ENCODE assay signal across 1 cellular context in the genomic region with DNA sequence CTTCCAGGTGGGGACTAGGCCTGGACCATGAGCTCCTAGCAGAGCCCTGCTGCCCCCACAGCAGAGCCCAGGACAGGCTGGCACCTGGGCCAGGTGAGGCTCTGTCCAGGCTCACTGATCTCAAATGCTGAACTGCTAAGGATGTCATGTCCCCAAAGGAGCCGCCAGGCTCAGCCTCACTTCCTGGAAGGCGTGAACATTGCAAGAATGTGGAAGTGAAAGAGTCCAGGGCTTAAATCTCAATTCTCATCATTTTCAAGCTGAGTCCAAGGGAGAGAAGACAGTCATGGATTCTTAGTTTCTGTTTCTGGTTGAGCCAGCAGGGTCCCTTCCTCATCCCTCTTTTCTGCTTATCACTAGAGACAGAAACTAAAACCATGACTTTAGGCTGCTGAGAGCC.
TF ChIP-seq lines count a peak whose summit lies in the region.

No MANE protein-coding gene starts in this region.

TF ChIP-seq in GM12878, 131 proteins besides CTCF, POLR2A, EP300 and RAD21:
- TF ChIP-seq IKZF1 (conservative IDR thresholded peaks at IDR 0.05) (peak; percentile 30; the same call in 1 of the 2 replicates), IRF4 (IDR thresholded peaks at IDR 0.05; ENCODE audit: low read depth, low read length) (0 out of 2 replicates have a peak, but pooled peaks have one; percentile 18), EED (IDR thresholded peaks at IDR 0.05; ENCODE audit: low read depth) (0 out of 2 replicates have a peak, but pooled peaks have one; percentile 30), FOS (IDR thresholded peaks at IDR 0.05; ENCODE audit: borderline replicate concordance, extremely low read depth, insufficient read length) (no peak), LARP7 (IDR thresholded peaks at IDR 0.05) (no peak), SPI1 (IDR thresholded peaks at IDR 0.05; ENCODE audit: borderline replicate concordance, insufficient read depth, low read depth, low read length) (peak; percentile 90), JUNB (IDR thresholded peaks at IDR 0.05) (0 out of 2 replicates have a peak, but pooled peaks have one; percentile 26)
